10 cellular contexts compared by ENCODE assay signal in the genomic region with DNA sequence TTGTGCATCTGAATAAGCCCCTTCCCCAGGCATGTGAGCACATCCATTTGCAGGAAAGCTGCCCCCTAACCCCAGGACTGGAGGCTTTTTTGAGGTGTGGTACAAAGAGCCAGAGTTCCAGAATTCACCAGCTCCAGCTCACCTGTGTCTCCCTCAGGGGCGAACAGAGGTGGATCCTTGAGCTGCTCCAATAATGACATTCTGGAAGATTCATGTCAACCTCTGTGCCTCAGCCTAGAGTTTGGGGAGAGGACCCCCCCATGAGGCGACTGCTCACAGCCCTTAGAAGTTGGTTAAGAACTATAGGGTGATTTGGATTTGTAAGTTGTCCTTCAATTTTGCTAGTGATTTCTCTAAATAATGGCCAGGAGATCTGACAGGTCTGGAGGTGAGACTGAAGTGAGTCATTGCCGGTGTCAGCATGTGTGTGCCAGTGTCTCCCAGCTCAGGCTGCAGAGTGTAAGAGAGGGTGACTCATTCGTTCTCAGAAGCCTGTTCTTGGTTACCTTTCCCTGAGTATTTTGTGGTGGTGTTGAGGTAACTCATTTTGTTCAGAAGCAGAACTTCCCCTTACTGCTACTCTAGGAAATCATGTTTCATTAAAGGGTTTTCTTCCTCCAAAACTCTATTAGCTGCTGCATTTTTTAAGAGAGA.
A peak's percentile ranks its signal among the peaks of the same experiment; 100 is the strongest.
DNase-seq lines count a peak whose midpoint lies in the region; ATAC-seq and TF ChIP-seq lines count a peak whose summit lies in the region.
"Had no signal": no experiment of that assay in that cellular context is flagged by ENCODE, and none has a peak within 500 bp of the region (broad histone marks: within the 10 kb centered on the region; RNA-seq: fewer than 3 reads in every experiment).

No MANE protein-coding gene starts in this region.

- H3K4me1 ChIP-seq in gastroesophageal sphincter: peaks cover 0 to 7% (median 0%) of the 10 kb centered on the region in 3 donors

- TF ChIP-seq CTCF in epithelial cell of proximal tubule (conservative IDR thresholded peaks at IDR 0.05; ENCODE audit: low read depth, low read length) (no peak), gastroesophageal sphincter (IDR thresholded peaks at IDR 0.05) (no peak)

- ATAC-seq in HG02970 (IDR thresholded peaks at IDR 0.05; ENCODE audit: low FRiP score, unreplicated experiment): peak; percentile 67
- no peak for ATAC-seq in gastroesophageal sphincter

- H3K9me3 ChIP-seq in gastroesophageal sphincter: no peaks in the 10 kb centered on the region

- TF ChIP-seq POLR2A in gastroesophageal sphincter (IDR thresholded peaks at IDR 0.05): no peak

- peak; percentile 10 for DNase-seq in SIG-M5 treated with dmso at 0.1 percent for 504 hours (lab: John Stamatoyannopoulos, UW; ENCODE audit: unreplicated experiment)
- DNase-seq in SIG-M5 (lab: John Stamatoyannopoulos, UW): no peak
- DNase-seq in RPMI7951 (ENCODE audit: low read depth): peak; percentile 70
- DNase-seq in epithelial cell of proximal tubule (ENCODE audit: low read depth): peak; percentile 72
- peak; percentile 5 for DNase-seq in stimulated activated CD8-positive, alpha-beta memory T cell treated with anti-CD3 and anti-CD28 coated beads, Interleukin-12 subunit alpha, Interleukin-12 subunit beta, amount 100 ng/mL, for 1 hour (ENCODE audit: low read depth)
- DNase-seq in NCI-H2107 (lab: John Stamatoyannopoulos, UW): no peak

- H3K27ac ChIP-seq in gastroesophageal sphincter: no peak overlapping the region
- H3K27ac ChIP-seq: 22Rv1, VCaP had no signal

- 71% methylated on average over 2 of the region's 4 CpGs; no CpG with 5 or more reads in 1 of the 2 donors for whole genome bisulfite sequencing in gastroesophageal sphincter (ENCODE audit: low coverage in 1 of 2), 2 donors

- H3K4me3 ChIP-seq in epithelial cell of proximal tubule (ENCODE audit: low read depth, low read length): no peak overlapping the region
- no peak overlapping the region for H3K4me3 ChIP-seq in gastroesophageal sphincter

- TF ChIP-seq EP300 in gastroesophageal sphincter (IDR thresholded peaks at IDR 0.05): no peak

- H3K27me3 ChIP-seq in gastroesophageal sphincter: peaks cover 49% of the 10 kb centered on the region

- no peaks in the 10 kb centered on the region for H3K36me3 ChIP-seq in gastroesophageal sphincter

Comparison
In these comparisons a context has a peak if more than half of its experiments do, and no peak if none do; other contexts are left out.
1. DNase-seq: peak in SIG-M5 treated with dmso at 0.1 percent for 504 hours (single experiment), RPMI7951 (single experiment), epithelial cell of proximal tubule (single experiment) and stimulated activated CD8-positive, alpha-beta memory T cell treated with anti-CD3 and anti-CD28 coated beads, Interleukin-12 subunit alpha, Interleukin-12 subunit beta, amount 100 ng/mL, for 1 hour (single experiment); none in SIG-M5 (single experiment) and NCI-H2107 (single experiment).